ENCODE assay signal across 8 cellular contexts in genomic region chr5:69559908-69560330, GRCh38. TPM values are rescaled to one million over a fixed set of nuclear protein-coding genes. Genes with fewer than 3 reads are reported as not detected.
DNase-seq lines count a peak whose midpoint lies in the region; ATAC-seq and TF ChIP-seq lines count a peak whose summit lies in the region.
"Not testable (repeated sequence)": the region's sequence is repeated elsewhere in the genome, so short reads cannot be mapped to it uniquely, and the experiment has no call there.

Gene GTF2H2C, plus strand, starts transcription at chr5:69560191. Its CDS starts 4,942 bp downstream, at chr5:69565133.

- CTCF ChIA-PET in CD4-positive, alpha-beta memory T cell (lab: Charles Lee; ENCODE audit: partially characterized antibody); naive thymus-derived CD4-positive, alpha-beta T cell (lab: Charles Lee): not testable (repeated sequence)

- H3K36me3 ChIP-seq in CD4-positive, alpha-beta memory T cell (ENCODE audit: insufficient read depth, low read length); naive thymus-derived CD4-positive, alpha-beta T cell (ENCODE audit: control insufficient read depth in 2 of 3, insufficient read depth in 3 of 3, low read length in 3 of 3): not testable (repeated sequence)

- H3K27me3 Mint-ChIP-seq in CD4-positive, alpha-beta memory T cell; activated naive CD8-positive, alpha-beta T cell; naive thymus-derived CD4-positive, alpha-beta T cell: not testable (repeated sequence)

- intact Hi-C loops in CD4-positive, alpha-beta memory T cell (cut with micrococcal nuclease); naive thymus-derived CD4-positive, alpha-beta T cell (cut with micrococcal nuclease): not testable (repeated sequence)

- not testable (repeated sequence) for H3K27me3 ChIP-seq in CD4-positive, alpha-beta memory T cell (ENCODE audit: insufficient read depth, low read length); naive thymus-derived CD4-positive, alpha-beta T cell (ENCODE audit: control insufficient read depth in 2 of 2, insufficient read depth in 2 of 2, low read length in 2 of 2)

- H3K36me3 Mint-ChIP-seq in CD4-positive, alpha-beta memory T cell; activated naive CD8-positive, alpha-beta T cell; naive thymus-derived CD4-positive, alpha-beta T cell: not testable (repeated sequence)

- not testable (repeated sequence) for H3K9me3 Mint-ChIP-seq in CD4-positive, alpha-beta memory T cell; activated naive CD8-positive, alpha-beta T cell (ENCODE audit: low read depth); naive thymus-derived CD4-positive, alpha-beta T cell

- ATAC-seq in GM19468 (IDR thresholded peaks at IDR 0.05; ENCODE audit: extremely low read depth, unreplicated experiment) (peak; percentile 95), HG03378 (IDR thresholded peaks at IDR 0.05; ENCODE audit: unreplicated experiment) (peak; percentile 93)
- peak; percentile 100 for ATAC-seq in naive thymus-derived CD4-positive, alpha-beta T cell

- H3K4me1 Mint-ChIP-seq in CD4-positive, alpha-beta memory T cell = peaks cover 2 to 10% (median 6%) of the 10 kb centered on the region in 4 donors
- not testable (repeated sequence) for H3K4me1 Mint-ChIP-seq in activated naive CD8-positive, alpha-beta T cell (ENCODE audit: low read depth); naive thymus-derived CD4-positive, alpha-beta T cell

- peak within 1 kb of the TSS; percentile 78 to 97 (median 94) for H3K27ac Mint-ChIP-seq in CD4-positive, alpha-beta memory T cell
- peak within 1 kb of the TSS; percentile 89 for H3K27ac Mint-ChIP-seq in activated naive CD8-positive, alpha-beta T cell
- H3K27ac Mint-ChIP-seq in naive thymus-derived CD4-positive, alpha-beta T cell = peak within 1 kb of the TSS; percentile 39 to 93 (median 89)

- not testable (repeated sequence) for H3K27ac ChIP-seq in CD4-positive, alpha-beta memory T cell (ENCODE audit: low read depth, low read length)
- H3K27ac ChIP-seq in naive thymus-derived CD4-positive, alpha-beta T cell (ENCODE audit: low read depth, low read length) = peak within 1 kb of the TSS; percentile 35

- peak within 1 kb of the TSS in 1 of 2 donors; percentile 45 for H3K4me3 ChIP-seq in CD4-positive, alpha-beta memory T cell (ENCODE audit: low read length in 2 of 2)
- peak within 1 kb of the TSS; percentile 52 for H3K4me3 ChIP-seq in fibroblast of villous mesenchyme (ENCODE audit: low read depth, low read length)
- peak within 1 kb of the TSS; percentile 57 for H3K4me3 ChIP-seq in naive thymus-derived CD4-positive, alpha-beta T cell (ENCODE audit: low read length)

- POLR2A ChIA-PET in CD4-positive, alpha-beta memory T cell (lab: Charles Lee; ENCODE audit: partially characterized antibody); naive thymus-derived CD4-positive, alpha-beta T cell (lab: Charles Lee): not testable (repeated sequence)

- H3K4me1 ChIP-seq in CD4-positive, alpha-beta memory T cell (ENCODE audit: insufficient read depth, low read length); naive thymus-derived CD4-positive, alpha-beta T cell (ENCODE audit: control insufficient read depth in 2 of 2, insufficient read depth in 2 of 2, low read length in 2 of 2): not testable (repeated sequence)

- H3K4me3 Mint-ChIP-seq in CD4-positive, alpha-beta memory T cell = peak within 1 kb of the TSS; percentile 92 to 98 (median 96)
- H3K4me3 Mint-ChIP-seq in activated naive CD8-positive, alpha-beta T cell = peak within 1 kb of the TSS; percentile 94
- H3K4me3 Mint-ChIP-seq in naive thymus-derived CD4-positive, alpha-beta T cell = peak within 1 kb of the TSS; percentile 79 to 97 (median 94)

- TF ChIP-seq CTCF in fibroblast of villous mesenchyme (IDR thresholded peaks at IDR 0.05; ENCODE audit: insufficient read depth, low read depth, low read length) = peak; percentile 19

- peak; percentile 77 to 84 (median 79) for DNase-seq in CD4-positive, alpha-beta memory T cell
- DNase-seq in T-helper 1 cell (peak; percentile 45 to 78 (median 64)), fibroblast of villous mesenchyme (ENCODE audit: low read depth) (peak; percentile 72)
- DNase-seq in naive thymus-derived CD4-positive, alpha-beta T cell = peak; percentile 57 to 84 (median 77)
- peak; percentile 40 for DNase-seq in stimulated activated CD8-positive, alpha-beta memory T cell treated with anti-CD3 and anti-CD28 coated beads, Interleukin-12 subunit alpha, Interleukin-12 subunit beta, amount 100 ng/mL, for 24 hours (ENCODE audit: extremely low read depth)

- not testable (repeated sequence) for H3K9me3 ChIP-seq in CD4-positive, alpha-beta memory T cell (ENCODE audit: control insufficient read depth in 1 of 2, low read length in 2 of 2); naive thymus-derived CD4-positive, alpha-beta T cell (ENCODE audit: control insufficient read depth in 2 of 3, low read length in 3 of 3)

RNA-seq across cellular contexts. Expression of gene GTF2H2C, which starts in this region (rescaled TPM):
- total RNA-seq in CD4-positive, alpha-beta memory T cell = 10 to 100 TPM; 44.4 to 48.0 TPM
- 10 to 100 TPM; 18.3 to 21.0 TPM for polyA plus RNA-seq in CD4-positive, alpha-beta memory T cell
- 36.1 and 47.5 TPM in 2 replicates for total RNA-seq in fibroblast of villous mesenchyme
- total RNA-seq in naive thymus-derived CD4-positive, alpha-beta T cell = 10 to 100 TPM; 30.8 to 52.2 (median 42.6) TPM
- polyA plus RNA-seq in naive thymus-derived CD4-positive, alpha-beta T cell = 10 to 100 TPM; 17.3 to 17.6 TPM
